In genomic region chr7:146116452-146117219, GRCh38 we compare ENCODE assay signal across 9 cellular contexts. TPM values are rescaled to one million over a fixed set of nuclear protein-coding genes. Genes with fewer than 3 reads are reported as not detected.
DNase-seq lines count a peak whose midpoint lies in the region; ATAC-seq, FAIRE-seq and TF ChIP-seq lines count a peak whose summit lies in the region.
"Had no signal": no experiment of that assay in that cellular context is flagged by ENCODE, and none has a peak within 500 bp of the region (broad histone marks: within the 10 kb centered on the region; RNA-seq: fewer than 3 reads in every experiment).

TSS of gene CNTNAP2 (plus strand) at chr7:146116801. CDS start at chr7:146116877, 76 bp downstream.

- CTCF ChIA-PET in K562 (lab: Yijun Ruan, JAX; ENCODE audit: low intra/inter-chr PET ratio) = interaction anchor here (0.6 kb wide), 1 partner anchor 332 kb away, joined by 3 read pairs; no protein-coding TSS in a partner anchor

- peaks cover 0 to 10% of the 10 kb centered on the region in 2 experiments; a peak in 3 of 5 replicates for H3K27me3 ChIP-seq in K562 (ENCODE audit: control insufficient read depth in 2 of 2, insufficient read depth in 2 of 2, low read length in 2 of 2)

- peak within 1 kb of the TSS; percentile 64 for H3K4me3 Mint-ChIP-seq in T-helper 2 cell treated with Interferon-gamma antibody and Interleukin-4, amounts not matched to agents 5 μg/mL and 100 μg/mL, for 36 hours
- H3K4me3 Mint-ChIP-seq in stimulated activated effector memory CD8-positive, alpha-beta T cell treated with anti-CD3 and anti-CD28 coated beads, Interleukin-12 subunit alpha, Interleukin-12 subunit beta, amount 100 ng/mL, for 72 hours = peak within 1 kb of the TSS; percentile 13

- no peaks in the 10 kb centered on the region for H3K9me1 ChIP-seq in K562 (ENCODE audit: control insufficient read depth, insufficient read depth, low read length)

- no peak within 1 kb of the TSS for H2AFZ ChIP-seq in K562 (ENCODE audit: low read depth, low read length)

- TF ChIP-seq POLR2A in K562 (conservative IDR thresholded peaks at IDR 0.05) = no peak

- peak within 1 kb of the TSS; percentile 28 for H3K4me2 ChIP-seq in K562 (ENCODE audit: insufficient read depth, low read length)

- TF ChIP-seq CTCF in K562 (IDR thresholded peaks at IDR 0.05 in 2 of 3, conservative IDR thresholded peaks at IDR 0.05 in 1 of 3; ENCODE audit: insufficient read depth in 2 of 3, low read depth in 1 of 3, low read length in 3 of 3) = no peak

- no peaks in the 10 kb centered on the region for H3K9me3 Mint-ChIP-seq in T-helper 2 cell treated with Interferon-gamma antibody and Interleukin-4, amounts not matched to agents 5 μg/mL and 100 μg/mL, for 36 hours
- peaks cover 3% of the 10 kb centered on the region for H3K9me3 Mint-ChIP-seq in stimulated activated effector memory CD8-positive, alpha-beta T cell treated with anti-CD3 and anti-CD28 coated beads, Interleukin-12 subunit alpha, Interleukin-12 subunit beta, amount 100 ng/mL, for 72 hours

- no peak for DNase-seq in T-helper 2 cell treated with Interferon-gamma antibody and Interleukin-4, amounts not matched to agents 5 μg/mL and 100 μg/mL, for 36 hours (ENCODE audit: low spot score)
- DNase-seq in T-helper 2 cell (no peak), NCI-H2196 (lab: John Stamatoyannopoulos, UW; ENCODE audit: unreplicated experiment) (peak; percentile 77), K562 (ENCODE audit: extremely low read depth in 1 of 4, low spot score in 3 of 4) (no peak), HUDEP-2 (lab: John Stamatoyannopoulos, UW; ENCODE audit: unreplicated experiment in 76 of 76) (no peak)
- no peak for DNase-seq in stimulated activated effector memory CD8-positive, alpha-beta T cell treated with anti-CD3 and anti-CD28 coated beads, Interleukin-12 subunit alpha, Interleukin-12 subunit beta, amount 100 ng/mL, for 72 hours (ENCODE audit: low spot score in 2 of 2)

- H3K9ac ChIP-seq in K562 (ENCODE audit: insufficient read depth in 1 of 2, low read depth in 2 of 2, low read length in 2 of 2) = peak within 1 kb of the TSS in 1 of 2 experiments; percentile 24; a peak in 1 of 4 replicates

- no peak within 1 kb of the TSS for H3K27ac Mint-ChIP-seq in T-helper 2 cell treated with Interferon-gamma antibody and Interleukin-4, amounts not matched to agents 5 μg/mL and 100 μg/mL, for 36 hours
- H3K27ac Mint-ChIP-seq in stimulated activated effector memory CD8-positive, alpha-beta T cell treated with anti-CD3 and anti-CD28 coated beads, Interleukin-12 subunit alpha, Interleukin-12 subunit beta, amount 100 ng/mL, for 72 hours = no peak within 1 kb of the TSS

- H3K36me3 ChIP-seq in K562 (ENCODE audit: control insufficient read depth, insufficient read depth, low read length) = no peaks in the 10 kb centered on the region

- no peak for FAIRE-seq in K562 (lab: Jason Lieb, UNC)
- FAIRE-seq: TTC549 had no signal

- POLR2A ChIA-PET in K562 (lab: Yijun Ruan, JAX) = no interaction called here

- no peaks in the 10 kb centered on the region for H3K9me3 ChIP-seq in K562 (replicated peaks; ENCODE audit: control insufficient read depth, insufficient read depth, low read depth, low read length)
- H3K9me3 ChIP-seq in iPS-18c (ENCODE audit: control insufficient read depth, insufficient read depth, low read length) = no peaks in the 10 kb centered on the region

- 6% methylated on average over 43 of the region's 45 CpGs for WGBS in K562 (ENCODE audit: insufficient coverage, low coverage, missing lambda C conversion rate)

- H3K79me2 ChIP-seq in K562 (ENCODE audit: control insufficient read depth, insufficient read depth, low read length) = no peaks in the 10 kb centered on the region

- H3K27ac ChIP-seq in K562 (ENCODE audit: extremely low read depth, low read depth, low read length) = no peak within 1 kb of the TSS

- in situ Hi-C loops in K562 (cut with MboI) = no loop called here

- H3K27me3 Mint-ChIP-seq in T-helper 2 cell treated with Interferon-gamma antibody and Interleukin-4, amounts not matched to agents 5 μg/mL and 100 μg/mL, for 36 hours (ENCODE audit: low read depth) = peaks cover 20% of the 10 kb centered on the region

- no TSS peak for BruUV-seq in K562 (replicated peaks; lab: Mats Ljungman, UMichigan)

- H3K36me3 Mint-ChIP-seq in T-helper 2 cell treated with Interferon-gamma antibody and Interleukin-4, amounts not matched to agents 5 μg/mL and 100 μg/mL, for 36 hours (ENCODE audit: low read depth) = no peaks in the 10 kb centered on the region
- H3K36me3 Mint-ChIP-seq in stimulated activated effector memory CD8-positive, alpha-beta T cell treated with anti-CD3 and anti-CD28 coated beads, Interleukin-12 subunit alpha, Interleukin-12 subunit beta, amount 100 ng/mL, for 72 hours = no peaks in the 10 kb centered on the region

- H4K20me1 ChIP-seq in K562 (replicated peaks; ENCODE audit: control insufficient read depth, insufficient read depth, low read length) = peaks cover 2% of the 10 kb centered on the region; the same call in 1 of the 2 replicates

- H3K4me3 ChIP-seq in K562 (peak within 1 kb of the TSS; percentile 18; the same call in 1 of the 2 replicates), iPS-18c (ENCODE audit: insufficient read depth, low read depth, low read length) (peak within 1 kb of the TSS; percentile 66)

- ATAC-seq in K562 = peak; percentile 18; the same call in 2 of the 3 replicates
- no peak for ATAC-seq in stimulated activated effector memory CD8-positive, alpha-beta T cell treated with anti-CD3 and anti-CD28 coated beads, Interleukin-12 subunit alpha, Interleukin-12 subunit beta, amount 100 ng/mL, for 72 hours
- ATAC-seq in GM21447 (IDR thresholded peaks at IDR 0.05; ENCODE audit: unreplicated experiment) = no peak

- no peak for TF ChIP-seq RAD21 in K562 (CRISPR knock-in tag; conservative IDR thresholded peaks at IDR 0.05 in 1 of 2, IDR thresholded peaks at IDR 0.05 in 1 of 2)

- TF ChIP-seq EP300 in K562 (IDR thresholded peaks at IDR 0.05; ENCODE audit: low read length) = no peak

- intact Hi-C loops in K562 (cut with micrococcal nuclease) = no loop called here

- H3K4me1 Mint-ChIP-seq in T-helper 2 cell treated with Interferon-gamma antibody and Interleukin-4, amounts not matched to agents 5 μg/mL and 100 μg/mL, for 36 hours (ENCODE audit: low read depth) = no peaks in the 10 kb centered on the region
- H3K4me1 Mint-ChIP-seq in stimulated activated effector memory CD8-positive, alpha-beta T cell treated with anti-CD3 and anti-CD28 coated beads, Interleukin-12 subunit alpha, Interleukin-12 subunit beta, amount 100 ng/mL, for 72 hours = peaks cover 6% of the 10 kb centered on the region

- peaks cover 0 to 15% of the 10 kb centered on the region in 2 experiments; a peak in 3 of 5 replicates for H3K4me1 ChIP-seq in K562 (replicated peaks in 1 of 2; ENCODE audit: control insufficient read depth in 2 of 2, insufficient read depth in 2 of 2, low read length in 2 of 2)

TF ChIP-seq in K562, 482 proteins besides CTCF, POLR2A, EP300 and RAD21 (continues in another document):
- TF ChIP-seq HMG20A (CRISPR knock-in tag; conservative IDR thresholded peaks at IDR 0.05) = no peak
- no peak for TF ChIP-seq ZNF830 (CRISPR knock-in tag; IDR thresholded peaks at IDR 0.05)
- no peak for TF ChIP-seq SMARCB1 (IDR thresholded peaks at IDR 0.05; ENCODE audit: insufficient read length, low read depth)
- TF ChIP-seq NFIC (IDR thresholded peaks at IDR 0.05) = no peak
- TF ChIP-seq E2F3 (CRISPR knock-in tag; IDR thresholded peaks at IDR 0.05) = no peak
- no peak for TF ChIP-seq PCBP2 (IDR thresholded peaks at IDR 0.05; ENCODE audit: low read depth, low read length, poor library complexity, severe bottlenecking)
- no peak for TF ChIP-seq PURB (CRISPR knock-in tag; IDR thresholded peaks at IDR 0.05; ENCODE audit: low read depth)
- no peak for TF ChIP-seq DDX20 (tag; IDR thresholded peaks at IDR 0.05; ENCODE audit: low read depth)

RNA-seq across cellular contexts. Expression of gene CNTNAP2, which starts in this region (rescaled TPM):
- 0.23 and 0.49 TPM in 2 replicates for total RNA-seq in K562 (2011; cell fraction: chromatin; rRNA removed; ENCODE audit: low replicate concordance)
- 0.17 and 0.26 TPM in 2 replicates for total RNA-seq in K562 (2011; cell fraction: nucleolus; rRNA removed)
- 0.29 and 0.46 TPM in 2 replicates for total RNA-seq in K562 (2011; cell fraction: nucleoplasm; rRNA removed)
- total RNA-seq in K562 (2014; rRNA removed) (0.09 and 0.37 TPM in 2 replicates), K562 (2014; rRNA removed; fragmentation: Illumina TruSeq; extraction: Trizol) (0.07 TPM in 1 of 2 replicates, not detected in the other), K562 (2015; rRNA removed; fragmentation: Illumina TruSeq; extraction: Trizol) (0.18 and 0.53 TPM in 2 replicates), K562 (2021) (0.11 and 0.62 TPM in 2 replicates)
- polyA plus RNA-seq in K562 (2011; rRNA removed) (not detected in 2 replicates), K562 (2014; fragmentation: Illumina TruSeq; extraction: Trizol) (0.10 TPM in 1 of 2 replicates, not detected in the other), K562 (2014; fragmentation: Nextera tagmentation; extraction: Ambion mirVana) (not detected), K562 (2014; rRNA removed) (0.04 TPM in 1 of 2 replicates, not detected in the other)
- polyA plus RNA-seq in K562 (2011; cell fraction: cytosol; rRNA removed) = 0.01 TPM in 1 of 2 replicates, not detected in the other
- 0.62 and 0.64 TPM in 2 replicates for polyA plus RNA-seq in K562 (2011; cell fraction: nucleus; rRNA removed)
- 0.08 and 0.14 TPM in 2 replicates for polyA plus RNA-seq in K562 (2012)
- polyA minus RNA-seq in K562 (2011; rRNA and poly(A)+ RNA removed) = 0.03 and 0.04 TPM in 2 replicates
- polyA minus RNA-seq in K562 (2011; cell fraction: cytosol; rRNA and poly(A)+ RNA removed) = not detected in 2 replicates
- 0.22 and 0.54 TPM in 2 replicates for polyA minus RNA-seq in K562 (2011; cell fraction: nucleus; rRNA and poly(A)+ RNA removed)

Comparison
In these comparisons a context has a peak if more than half of its experiments do, and no peak if none do; other contexts are left out.
1. Peak in ATAC-seq, H3K4me3 ChIP-seq and H3K4me2 ChIP-seq in K562; RNA of the gene not detected or under 1 TPM.